ENCODE assay signal across 12 cellular contexts in genomic region chr10:95245425-95246055, GRCh38. TPM values are rescaled to one million over a fixed set of nuclear protein-coding genes. Genes with fewer than 3 reads are reported as not detected.
DNase-seq lines count a peak whose midpoint lies in the region; ATAC-seq, FAIRE-seq and TF ChIP-seq lines count a peak whose summit lies in the region.
"Had no signal": no experiment of that assay in that cellular context is flagged by ENCODE, and none has a peak within 500 bp of the region (broad histone marks: within the 10 kb centered on the region; RNA-seq: fewer than 3 reads in every experiment).

No MANE protein-coding gene starts in this region.

- H3K4me1 ChIP-seq in esophagus muscularis mucosa: peaks cover 19 to 33% (median 23%) of the 10 kb centered on the region in 4 donors
- H3K4me1 ChIP-seq in HepG2 (ENCODE audit: insufficient read depth, low read length): peaks cover 19% of the 10 kb centered on the region
- H3K4me1 ChIP-seq in endodermal cell (ENCODE audit: control insufficient read depth, insufficient read depth, low read length): peaks cover 11% of the 10 kb centered on the region

- peaks cover 54% of the 10 kb centered on the region for H3K36me3 Mint-ChIP-seq in endodermal cell (ENCODE audit: low read depth)
- H3K36me3 Mint-ChIP-seq: natural killer cell had no signal

- no peak for TF ChIP-seq RAD21 in HepG2 (CRISPR knock-in tag; IDR thresholded peaks at IDR 0.05)

- POLR2A ChIA-PET in HepG2 (lab: Yijun Ruan, JAX): no interaction called here

- H3K9me3 Mint-ChIP-seq in endodermal cell: no peaks in the 10 kb centered on the region
- H3K9me3 Mint-ChIP-seq: natural killer cell had no signal

- H3K36me3 ChIP-seq in esophagus muscularis mucosa (peaks cover 0 to 86% (median 22%) of the 10 kb centered on the region in 4 donors), HepG2 (replicated peaks in 1 of 2; ENCODE audit: control insufficient read depth in 1 of 2, insufficient read depth in 2 of 2, low read length in 2 of 2) (peaks cover 37 to 82% of the 10 kb centered on the region in 2 experiments), endodermal cell (ENCODE audit: control insufficient read depth, insufficient read depth, low read length) (peaks cover 100% of the 10 kb centered on the region)

- H3K4me1 Mint-ChIP-seq in endodermal cell: peaks cover 30% of the 10 kb centered on the region
- H3K4me1 Mint-ChIP-seq: natural killer cell had no signal

- H3K27me3 ChIP-seq in esophagus muscularis mucosa: no peaks in the 10 kb centered on the region
- H3K27me3 ChIP-seq in HepG2 (ENCODE audit: control insufficient read depth in 1 of 2, insufficient read depth in 2 of 2, low read length in 2 of 2): no peaks in the 10 kb centered on the region
- no peaks in the 10 kb centered on the region for H3K27me3 ChIP-seq in endodermal cell (ENCODE audit: control insufficient read depth, insufficient read depth, low read length, poor library complexity, severe bottlenecking)

- no peak for TF ChIP-seq EP300 in esophagus muscularis mucosa (IDR thresholded peaks at IDR 0.05)
- TF ChIP-seq EP300 in HepG2 (IDR thresholded peaks at IDR 0.05; ENCODE audit: low read depth in 2 of 2, low read length in 2 of 2): no peak
- TF ChIP-seq EP300 in HepG2 (CRISPR knock-in tag; IDR thresholded peaks at IDR 0.05; ENCODE audit: borderline replicate concordance): no peak

- H3K79me2 ChIP-seq in HepG2 (ENCODE audit: insufficient read depth, low read length): peaks cover 3% of the 10 kb centered on the region

- ATAC-seq in GM18873 (IDR thresholded peaks at IDR 0.05; ENCODE audit: low FRiP score, unreplicated experiment) (peak; percentile 89), GM21529 (IDR thresholded peaks at IDR 0.05; ENCODE audit: unreplicated experiment) (peak; percentile 86), HG03196 (IDR thresholded peaks at IDR 0.05; ENCODE audit: unreplicated experiment) (peak; percentile 90), HepG2 (no peak), left lobe of liver (no peak)

- no peaks in the 10 kb centered on the region for H3K27me3 Mint-ChIP-seq in endodermal cell (ENCODE audit: insufficient read depth)

- H3K4me2 ChIP-seq in HepG2 (ENCODE audit: low read depth, low read length): no peak overlapping the region

- in situ Hi-C loops in HepG2 (cut with HindIII; ENCODE audit: extremely low pct_ligation_motif_present, low pct_unique_long_range_greater_than_20kb): loop anchor here (5.0 to 25.0 kb wide), 2 partner anchors 47 to 608 kb away; partner anchors contain the start of gene PDLIM1

- WGBS in esophagus muscularis mucosa: 87% methylated on average over 6 of the region's 6 CpGs
- 98% methylated on average over 6 of the region's 6 CpGs for WGBS in HepG2 (ENCODE audit: low lambda C conversion rate)
- WGBS in endodermal cell (ENCODE audit: insufficient coverage in 1 of 2, insufficient read length in 1 of 2), 2 experiments: 91 to 95% methylated on average over 2 to 6 of the region's 6 CpGs

- TF ChIP-seq POLR2A in esophagus muscularis mucosa (IDR thresholded peaks at IDR 0.05; ENCODE audit: low read depth) (no peak), HepG2 (IDR thresholded peaks at IDR 0.05; ENCODE audit: insufficient read depth in 1 of 2, low read depth in 2 of 2, low read length in 2 of 2) (no peak)

- no peaks in the 10 kb centered on the region for H3K9me3 ChIP-seq in esophagus muscularis mucosa
- H3K9me3 ChIP-seq in HepG2 (ENCODE audit: low read length): no peaks in the 10 kb centered on the region
- H3K9me3 ChIP-seq in endodermal cell (ENCODE audit: control insufficient read depth, low read length): peaks cover 1% of the 10 kb centered on the region

- no peak overlapping the region for H3K9ac ChIP-seq in HepG2 (ENCODE audit: insufficient read depth, low read depth, low read length)
- no peak overlapping the region for H3K9ac ChIP-seq in endodermal cell (ENCODE audit: extremely low read depth, low read length, poor library complexity, severe bottlenecking)

- TF ChIP-seq CTCF in esophagus muscularis mucosa (IDR thresholded peaks at IDR 0.05): no peak
- TF ChIP-seq CTCF in HepG2 (CRISPR knock-in tag; IDR thresholded peaks at IDR 0.05): no peak
- no peak for TF ChIP-seq CTCF in endodermal cell (conservative IDR thresholded peaks at IDR 0.05)

- H2AFZ ChIP-seq in HepG2 (ENCODE audit: low read length): no peak overlapping the region

- intact Hi-C loops in esophagus muscularis mucosa (cut with DNase I) (loop anchor here (2.0 to 5.0 kb wide), 2 partner anchors 42 to 117 kb away; no protein-coding TSS in a partner anchor), HepG2 (cut with micrococcal nuclease; ENCODE audit: unreplicated experiment) (loop anchor here (1.0 kb wide), 2 partner anchors 45 to 118 kb away; no protein-coding TSS in a partner anchor)

- CTCF ChIA-PET in HepG2 (lab: Yijun Ruan, JAX; ENCODE audit: low intra/inter-chr PET ratio, low total read pairs): interaction anchor here (1.0 to 3.0 kb wide), 4 partner anchors 45 to 117 kb away, joined by 3 to 53 read pairs (median 8); partner anchors contain the start of gene PDLIM1

- H3K4me3 ChIP-seq in esophagus muscularis mucosa (no peak overlapping the region), HepG2 (replicated peaks in 1 of 3; ENCODE audit: insufficient read depth in 1 of 3, low read depth in 2 of 3, low read length in 3 of 3) (no peak overlapping the region), endodermal cell (ENCODE audit: low read length) (no peak overlapping the region)

- H3K4me3 Mint-ChIP-seq in endodermal cell: no peak overlapping the region
- H3K4me3 Mint-ChIP-seq: natural killer cell had no signal

- no TSS peak for BruUV-seq in HepG2 (replicated peaks; lab: Mats Ljungman, UMichigan)

- no peak overlapping the region for H3K27ac ChIP-seq in esophagus muscularis mucosa (replicated peaks in 1 of 4)
- H3K27ac ChIP-seq in HepG2 (ENCODE audit: extremely low read length, insufficient read depth, low read length): no peak overlapping the region
- no peak overlapping the region for H3K27ac ChIP-seq in endodermal cell (ENCODE audit: low read depth, low read length)

- no peak overlapping the region for H3K27ac Mint-ChIP-seq in endodermal cell
- H3K27ac Mint-ChIP-seq: natural killer cell had no signal

- H4K20me1 ChIP-seq in HepG2 (ENCODE audit: insufficient read depth, low read length): 0 out of 2 replicates have a peak, but pooled peaks cover 6% of the 10 kb centered on the region

- FAIRE-seq in HepG2 (lab: Jason Lieb, UNC): no peak
- FAIRE-seq: G401.6 had no signal

- DNase-seq in esophagus muscularis mucosa (ENCODE audit: extremely low spot score) (peak; percentile 72), HepG2 (ENCODE audit: low spot score) (no peak), left lobe of liver (ENCODE audit: low spot score) (no peak), endodermal cell (no peak)
- DNase-seq in activated CD8-positive, alpha-beta memory T cell treated with anti-CD3 and anti-CD28 coated beads, Interleukin-2, amount 50 U/mL, for 4 hours: no peak
- DNase-seq: activated CD4-positive, alpha-beta T cell treated with anti-CD3 and anti-CD28 coated beads for 1 hour; KBM-7; natural killer cell had no signal

RNA-seq across cellular contexts. Expression of gene PDLIM1, which starts 45.3 kb away (rescaled TPM):
- 10 to 100 TPM; 40.7 to 86.8 (median 83.4) TPM for total RNA-seq in esophagus muscularis mucosa
- total RNA-seq in HepG2 (2016; rRNA removed; fragmentation: Illumina TruSeq; extraction: Trizol): 123 and 183 TPM in 2 replicates
- total RNA-seq in HepG2 (2016; cell fraction: cytosol; rRNA removed; fragmentation: Illumina TruSeq; extraction: Trizol; ENCODE audit: low read depth): 60.3 and 60.8 TPM in 2 replicates
- total RNA-seq in HepG2 (2016; cell fraction: insoluble cytoplasmic fraction; rRNA removed; fragmentation: Illumina TruSeq; extraction: Trizol): 116 and 166 TPM in 2 replicates
- 123 and 134 TPM in 2 replicates for total RNA-seq in HepG2 (2016; cell fraction: membrane; rRNA removed; fragmentation: Illumina TruSeq; extraction: Trizol)
- 78.1 and 97.1 TPM in 2 replicates for total RNA-seq in HepG2 (2016; cell fraction: nucleus; rRNA removed; fragmentation: Illumina TruSeq; extraction: Trizol)
- 109 and 119 TPM in 2 replicates for polyA plus RNA-seq in HepG2 (2011; rRNA removed)
- 149 and 160 TPM in 2 replicates for polyA plus RNA-seq in HepG2 (2011; cell fraction: cytosol; rRNA removed)
- 55.5 and 63.7 TPM in 2 replicates for polyA plus RNA-seq in HepG2 (2011; cell fraction: nucleus; rRNA removed)
- polyA plus RNA-seq in HepG2 (2012): 173 and 180 TPM in 2 replicates
- polyA plus RNA-seq in HepG2 (2016; cell fraction: cytosol; fragmentation: Illumina TruSeq; extraction: Trizol; ENCODE audit: low read depth): 184 TPM in 2 replicates
- polyA plus RNA-seq in HepG2 (2016; cell fraction: insoluble cytoplasmic fraction; fragmentation: Illumina TruSeq; extraction: Trizol; ENCODE audit: low read depth): 383 and 451 TPM in 2 replicates
- polyA plus RNA-seq in HepG2 (2016; cell fraction: membrane; fragmentation: Illumina TruSeq; extraction: Trizol; ENCODE audit: low read depth): 281 and 307 TPM in 2 replicates
- 213 and 214 TPM in 2 replicates for polyA plus RNA-seq in HepG2 (2016; cell fraction: nucleus; fragmentation: Illumina TruSeq; extraction: Trizol; ENCODE audit: insufficient read depth, low read depth)
- 16.6 and 146 TPM in 2 replicates for polyA minus RNA-seq in HepG2 (2011; rRNA and poly(A)+ RNA removed; ENCODE audit: low replicate concordance)
- polyA minus RNA-seq in HepG2 (2011; cell fraction: cytosol; rRNA and poly(A)+ RNA removed): 132 and 136 TPM in 2 replicates
- 53.7 and 70.4 TPM in 2 replicates for polyA minus RNA-seq in HepG2 (2011; cell fraction: nucleus; rRNA and poly(A)+ RNA removed)
- 67.1 TPM for total RNA-seq in left lobe of liver
- 100 to 1,000 TPM in 1 of 2 donors, 10 to 100 TPM in 1; 93.9 to 158 TPM for total RNA-seq in endodermal cell
- 133 TPM for polyA plus RNA-seq in endodermal cell (2013, experiment 1 of 2)
- polyA plus RNA-seq in endodermal cell (2013, experiment 2 of 2): 133 TPM

RNA-seq across cellular contexts. Expression of gene ACSM6, which starts 51.5 kb away (rescaled TPM):
- not detected for total RNA-seq in esophagus muscularis mucosa
- total RNA-seq in HepG2 (2016; rRNA removed; fragmentation: Illumina TruSeq; extraction: Trizol): not detected in 2 replicates
- total RNA-seq in HepG2 (2016; cell fraction: cytosol; rRNA removed; fragmentation: Illumina TruSeq; extraction: Trizol; ENCODE audit: low read depth): not detected in 2 replicates
- total RNA-seq in HepG2 (2016; cell fraction: insoluble cytoplasmic fraction; rRNA removed; fragmentation: Illumina TruSeq; extraction: Trizol): not detected in 2 replicates
- not detected in 2 replicates for total RNA-seq in HepG2 (2016; cell fraction: membrane; rRNA removed; fragmentation: Illumina TruSeq; extraction: Trizol)
- not detected in 2 replicates for total RNA-seq in HepG2 (2016; cell fraction: nucleus; rRNA removed; fragmentation: Illumina TruSeq; extraction: Trizol)
- polyA plus RNA-seq in HepG2 (2011; rRNA removed): not detected in 2 replicates
- polyA plus RNA-seq in HepG2 (2011; cell fraction: cytosol; rRNA removed): not detected in 2 replicates
- not detected in 2 replicates for polyA plus RNA-seq in HepG2 (2011; cell fraction: nucleus; rRNA removed)
- polyA plus RNA-seq in HepG2 (2012): not detected in 2 replicates
- polyA plus RNA-seq in HepG2 (2016; cell fraction: cytosol; fragmentation: Illumina TruSeq; extraction: Trizol; ENCODE audit: low read depth): not detected in 2 replicates
- polyA plus RNA-seq in HepG2 (2016; cell fraction: insoluble cytoplasmic fraction; fragmentation: Illumina TruSeq; extraction: Trizol; ENCODE audit: low read depth): not detected in 2 replicates
- not detected in 2 replicates for polyA plus RNA-seq in HepG2 (2016; cell fraction: membrane; fragmentation: Illumina TruSeq; extraction: Trizol; ENCODE audit: low read depth)
- polyA plus RNA-seq in HepG2 (2016; cell fraction: nucleus; fragmentation: Illumina TruSeq; extraction: Trizol; ENCODE audit: insufficient read depth, low read depth): not detected in 2 replicates
- polyA minus RNA-seq in HepG2 (2011; rRNA and poly(A)+ RNA removed; ENCODE audit: low replicate concordance): not detected in 2 replicates
- not detected in 2 replicates for polyA minus RNA-seq in HepG2 (2011; cell fraction: cytosol; rRNA and poly(A)+ RNA removed)
- polyA minus RNA-seq in HepG2 (2011; cell fraction: nucleus; rRNA and poly(A)+ RNA removed): not detected in 2 replicates
- total RNA-seq in left lobe of liver: not detected
- total RNA-seq in endodermal cell: not detected
- polyA plus RNA-seq in endodermal cell (2013, experiment 1 of 2): not detected
- not detected for polyA plus RNA-seq in endodermal cell (2013, experiment 2 of 2)
- total RNA-seq: natural killer cell had no signal

Comparison
In these comparisons a context has a peak if more than half of its experiments do, and no peak if none do; other contexts are left out.
1. ATAC-seq: peak in GM18873 (single experiment), GM21529 (single experiment) and HG03196 (single experiment); none in HepG2 (single experiment) and left lobe of liver (single experiment).